ENCODE assay signal across 1 cellular context in genomic region chr3:120765830-120766511, GRCh38.
TF ChIP-seq lines count a peak whose summit lies in the region.

No MANE protein-coding gene starts in this region.

TF ChIP-seq in HepG2, 621 proteins besides CTCF, POLR2A, EP300 and RAD21 (continued from another document):
- TF ChIP-seq PAXIP1 (CRISPR knock-in tag; conservative IDR thresholded peaks at IDR 0.05) (0 out of 2 replicates have a peak, but pooled peaks have one; percentile 13), ZNF574 (CRISPR knock-in tag; IDR thresholded peaks at IDR 0.05) (no peak), RERE (CRISPR knock-in tag; IDR thresholded peaks at IDR 0.05; ENCODE audit: low read depth) (no peak), RELA (CRISPR knock-in tag; IDR thresholded peaks at IDR 0.05) (no peak), NAIF1 (CRISPR knock-in tag; IDR thresholded peaks at IDR 0.05; ENCODE audit: borderline replicate concordance) (no peak), ZBTB25 (CRISPR knock-in tag; IDR thresholded peaks at IDR 0.05) (no peak), ZBTB7A (CRISPR knock-in tag; IDR thresholded peaks at IDR 0.05) (no peak), BRD4 (CRISPR knock-in tag; IDR thresholded peaks at IDR 0.05) (no peak), SALL2 (CRISPR knock-in tag; IDR thresholded peaks at IDR 0.05) (no peak), GATAD2A (CRISPR knock-in tag; IDR thresholded peaks at IDR 0.05) (0 out of 2 replicates have a peak, but pooled peaks have one; percentile 46), ATF2 (CRISPR knock-in tag; IDR thresholded peaks at IDR 0.05) (0 out of 2 replicates have a peak, but pooled peaks have one; percentile 36), ONECUT2 (CRISPR knock-in tag; IDR thresholded peaks at IDR 0.05) (peak; percentile 69; the same call in 1 of the 2 replicates), SOX6 (IDR thresholded peaks at IDR 0.05) (no peak), SOX6 (CRISPR knock-in tag; IDR thresholded peaks at IDR 0.05) (no peak), PRDM4 (CRISPR knock-in tag; IDR thresholded peaks at IDR 0.05; ENCODE audit: borderline replicate concordance) (no peak), SP2 (CRISPR knock-in tag; IDR thresholded peaks at IDR 0.05) (no peak), ZNF224 (CRISPR knock-in tag; IDR thresholded peaks at IDR 0.05) (no peak), HHEX (CRISPR knock-in tag; IDR thresholded peaks at IDR 0.05) (no peak), CBX5 (CRISPR knock-in tag; IDR thresholded peaks at IDR 0.05; ENCODE audit: borderline replicate concordance) (no peak), TEAD3 (CRISPR knock-in tag; optimal IDR thresholded peaks at IDR 0.05; ENCODE audit: borderline replicate concordance) (no peak), TRAFD1 (CRISPR knock-in tag; IDR thresholded peaks at IDR 0.05; ENCODE audit: borderline replicate concordance) (no peak), CEBPB (IDR thresholded peaks at IDR 0.05; ENCODE audit: borderline replicate concordance, low read depth, low read length) (no peak), TOPORS (CRISPR knock-in tag; IDR thresholded peaks at IDR 0.05) (0 out of 2 replicates have a peak, but pooled peaks have one; percentile 11), RCOR2 (CRISPR knock-in tag; IDR thresholded peaks at IDR 0.05) (no peak), ZNF672 (CRISPR knock-in tag; IDR thresholded peaks at IDR 0.05) (no peak), ATF7 (IDR thresholded peaks at IDR 0.05) (no peak), ATF7 (CRISPR knock-in tag; IDR thresholded peaks at IDR 0.05) (no peak), PPARG (CRISPR knock-in tag; conservative IDR thresholded peaks at IDR 0.05) (no peak), NBN (conservative IDR thresholded peaks at IDR 0.05) (no peak), ZNF639 (CRISPR knock-in tag; conservative IDR thresholded peaks at IDR 0.05) (no peak), SPEN (CRISPR knock-in tag; IDR thresholded peaks at IDR 0.05; ENCODE audit: low read depth) (no peak), CC2D1A (CRISPR knock-in tag; IDR thresholded peaks at IDR 0.05) (no peak)
TF ChIP-seq in HepG2: peak in this region for 6.
